Comparison of ENCODE assay signal across 8 cellular contexts in the genomic region with DNA sequence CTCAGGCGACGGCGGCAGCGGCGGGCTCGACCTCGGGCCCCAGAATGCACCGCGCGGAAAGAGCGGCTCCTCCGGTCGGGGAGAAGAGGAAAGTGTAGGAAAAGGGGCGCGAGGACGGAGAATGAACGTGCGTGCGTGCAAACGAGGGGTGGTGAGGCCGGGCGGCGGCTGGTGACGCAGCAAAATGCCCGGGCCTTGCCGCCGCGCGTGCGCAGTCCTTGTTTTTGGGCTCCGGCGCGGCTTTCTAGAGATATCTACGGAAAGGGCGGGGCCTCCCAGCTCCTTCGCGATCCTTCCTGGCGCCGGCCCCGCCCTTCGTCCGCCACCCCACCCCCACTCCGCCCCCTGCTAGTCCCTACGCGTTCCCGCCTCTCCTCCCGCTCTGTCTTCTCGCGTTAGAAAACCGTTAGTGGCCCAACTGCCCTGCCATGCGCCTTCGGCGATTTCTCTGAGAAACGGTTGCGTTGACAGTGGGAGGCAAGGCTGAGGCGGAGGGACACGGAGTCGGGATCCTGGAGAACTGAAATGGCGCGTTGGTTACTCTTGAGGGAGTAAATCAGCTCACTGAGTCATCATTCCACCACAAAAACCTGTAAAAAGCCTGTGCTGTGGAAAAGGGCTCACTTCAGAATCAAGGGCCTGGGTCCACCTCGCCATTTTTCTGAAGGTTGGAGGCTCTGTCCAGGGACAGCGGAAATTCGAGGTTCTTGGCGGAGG.
DNase-seq lines count a peak whose midpoint lies in the region; ATAC-seq lines count a peak whose summit lies in the region.

A gene with protein sequence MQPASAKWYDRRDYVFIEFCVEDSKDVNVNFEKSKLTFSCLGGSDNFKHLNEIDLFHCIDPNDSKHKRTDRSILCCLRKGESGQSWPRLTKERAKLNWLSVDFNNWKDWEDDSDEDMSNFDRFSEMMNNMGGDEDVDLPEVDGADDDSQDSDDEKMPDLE (minus strand): TSS at position 156 of the 717 bp plus-strand sequence. CDS start 285 bp downstream, outside the sequence.

- peak; percentile 67 for ATAC-seq in GM19023 (IDR thresholded peaks at IDR 0.05; ENCODE audit: unreplicated experiment)
- ATAC-seq in HG03280 (IDR thresholded peaks at IDR 0.05; ENCODE audit: unreplicated experiment): peak; percentile 59

- peak; percentile 98 for DNase-seq in AG08396 (ENCODE audit: low spot score)
- DNase-seq in NCI-H345 treated with DMSO at 0.1 percent for 48 hours (lab: John Stamatoyannopoulos, UW; ENCODE audit: unreplicated experiment): peak; percentile 97
- peak; percentile 91 to 97 (median 96) for DNase-seq in activated CD4-positive, CD25-positive, alpha-beta regulatory T cell (lab: John Stamatoyannopoulos, UW)
- peak; percentile 98 for DNase-seq in central memory CD4-positive, alpha-beta T cell
- peak; percentile 97 for DNase-seq in iris pigment epithelial cell (ENCODE audit: low read depth)
- peak; percentile 98 for DNase-seq in stimulated activated CD4-positive, alpha-beta T cell treated with anti-CD3 and anti-CD28 coated beads, Interleukin-12 subunit alpha, Interleukin-12 subunit beta, amount 100 ng/mL, for 4 hours

Comparison
In these comparisons a context has a peak if more than half of its experiments do, and no peak if none do; other contexts are left out.
1. Peak in every context shown above with its lines: DNase-seq and ATAC-seq.